In genomic region chr18:47595816-47596501, GRCh38 we compare ENCODE assay signal across 8 cellular contexts.
A peak's percentile ranks its signal among the peaks of the same experiment; 100 is the strongest.
DNase-seq lines count a peak whose midpoint lies in the region; TF ChIP-seq lines count a peak whose summit lies in the region.

No MANE protein-coding gene starts in this region.

- no peak overlapping the region for H3K4me3 ChIP-seq in fibroblast of mammary gland (ENCODE audit: control insufficient read depth, low read depth, low read length)

- no peak overlapping the region for H3K27ac ChIP-seq in substantia nigra (ENCODE audit: low read depth, low read length, poor library complexity, severe bottlenecking)

- peak; percentile 40 for TF ChIP-seq CTCF in fibroblast of mammary gland (conservative IDR thresholded peaks at IDR 0.05; ENCODE audit: control insufficient read depth, insufficient read depth, low read depth, low read length)

- peak; percentile 3 for DNase-seq in stimulated activated CD4-positive, alpha-beta T cell treated with anti-CD3 and anti-CD28 coated beads, Interleukin-4, amount 100 ng/mL, for 1 hour
- no peak for DNase-seq in stimulated activated CD4-positive, alpha-beta T cell treated with anti-CD3 and anti-CD28 coated beads, Interleukin-4, amount 100 ng/mL, for 4 hours
- DNase-seq in NCI-H82 treated with DMSO at 0.1 percent for 48 hours (lab: John Stamatoyannopoulos, UW; ENCODE audit: unreplicated experiment) (peak; percentile 17), fibroblast of mammary gland (ENCODE audit: low read depth) (peak; percentile 7), substantia nigra (lab: John Stamatoyannopoulos, UW) (no peak), NCI-H2107 (lab: John Stamatoyannopoulos, UW) (no peak), NCI-H187 (lab: John Stamatoyannopoulos, UW) (no peak), NCI-H1694 treated with DMSO at 0.1 percent for 48 hours (lab: John Stamatoyannopoulos, UW) (no peak)

Comparison
In these comparisons a context has a peak if more than half of its experiments do, and no peak if none do; other contexts are left out.
1. DNase-seq: peak in stimulated activated CD4-positive, alpha-beta T cell treated with anti-CD3 and anti-CD28 coated beads, Interleukin-4, amount 100 ng/mL, for 1 hour (single experiment), NCI-H82 treated with DMSO at 0.1 percent for 48 hours (single experiment) and fibroblast of mammary gland (single experiment); none in stimulated activated CD4-positive, alpha-beta T cell treated with anti-CD3 and anti-CD28 coated beads, Interleukin-4, amount 100 ng/mL, for 4 hours (0 of 2), substantia nigra (0 of 49), NCI-H2107 (single experiment), NCI-H187 (0 of 2) and NCI-H1694 treated with DMSO at 0.1 percent for 48 hours (single experiment).